ENCODE assay signal across 1 cellular context in genomic region chr17:35791681-35792350, GRCh38.
TF ChIP-seq lines count a peak whose summit lies in the region.

No MANE protein-coding gene starts in this region.

TF ChIP-seq in H1, 55 proteins besides CTCF, POLR2A, EP300 and RAD21:
- TF ChIP-seq ATF2 (IDR thresholded peaks at IDR 0.05; ENCODE audit: low read length) (no peak), KDM5A (IDR thresholded peaks at IDR 0.05; ENCODE audit: low read length) (no peak)
TF ChIP-seq in H1: peak in this region for 0.
